ENCODE assay signal across 8 cellular contexts in genomic region chr1:10530281-10530740, GRCh38. TPM values are rescaled to one million over a fixed set of nuclear protein-coding genes. Genes with fewer than 3 reads are reported as not detected.
DNase-seq lines count a peak whose midpoint lies in the region; ATAC-seq, FAIRE-seq and TF ChIP-seq lines count a peak whose summit lies in the region.

No MANE protein-coding gene starts in this region.

- peak overlapping the region; percentile 32 for H3K4me3 ChIP-seq in lower lobe of right lung

- no peaks in the 10 kb centered on the region for H3K9me3 ChIP-seq in lower lobe of right lung

- ATAC-seq in lower lobe of right lung, result peak; percentile 94 to 95
- no peak for ATAC-seq in HG02623 (IDR thresholded peaks at IDR 0.05; ENCODE audit: unreplicated experiment)

- no peaks in the 10 kb centered on the region for H3K27me3 Mint-ChIP-seq in dendritic cell treated with granulocyte-macrophage colony-stimulating factor and Interleukin-4, amounts not matched to agents 40 ng/mL and 50 ng/mL, for 4 days

- peak; percentile 67 for DNase-seq in A172 (ENCODE audit: low spot score)
- peak; percentile 73 for DNase-seq in HTR-8/SVneo (ENCODE audit: insufficient read length, low spot score)
- peak; percentile 83 for DNase-seq in lower lobe of right lung
- DNase-seq in AG08395 (ENCODE audit: low spot score), result no peak
- DNase-seq in globus pallidus (ENCODE audit: low spot score), result no peak
- no peak for DNase-seq in activated CD4-positive, alpha-beta T cell treated with anti-CD3 and anti-CD28 coated beads for 48 hours

- peak overlapping the region; percentile 73 for H3K27ac Mint-ChIP-seq in dendritic cell treated with granulocyte-macrophage colony-stimulating factor and Interleukin-4, amounts not matched to agents 40 ng/mL and 50 ng/mL, for 4 days

- no peaks in the 10 kb centered on the region for H3K9me3 Mint-ChIP-seq in dendritic cell treated with granulocyte-macrophage colony-stimulating factor and Interleukin-4, amounts not matched to agents 40 ng/mL and 50 ng/mL, for 4 days

- H3K4me1 ChIP-seq in lower lobe of right lung, result peaks cover 36% of the 10 kb centered on the region

- FAIRE-seq in HTR-8/SVneo (lab: Jason Lieb, UNC), result peak; percentile 49

- no peaks in the 10 kb centered on the region for H3K36me3 ChIP-seq in lower lobe of right lung

- peaks cover 4% of the 10 kb centered on the region for H3K36me3 Mint-ChIP-seq in dendritic cell treated with granulocyte-macrophage colony-stimulating factor and Interleukin-4, amounts not matched to agents 40 ng/mL and 50 ng/mL, for 4 days (ENCODE audit: low read depth)

- H3K4me1 Mint-ChIP-seq in dendritic cell treated with granulocyte-macrophage colony-stimulating factor and Interleukin-4, amounts not matched to agents 40 ng/mL and 50 ng/mL, for 4 days (ENCODE audit: low read depth), result peaks cover 35% of the 10 kb centered on the region

- H3K27me3 ChIP-seq in lower lobe of right lung (ENCODE audit: low read depth), result no peaks in the 10 kb centered on the region

- TF ChIP-seq CTCF in lower lobe of right lung (IDR thresholded peaks at IDR 0.05), result peak; percentile 88

- intact Hi-C loops in dendritic cell treated with granulocyte-macrophage colony-stimulating factor and Interleukin-4, amounts not matched to agents 40 ng/mL and 50 ng/mL, for 4 days (cut with micrococcal nuclease), result no loop called here
- intact Hi-C loops in lower lobe of right lung (cut with DNase I), result no loop called here

- peak overlapping the region; percentile 67 for H3K4me3 Mint-ChIP-seq in dendritic cell treated with granulocyte-macrophage colony-stimulating factor and Interleukin-4, amounts not matched to agents 40 ng/mL and 50 ng/mL, for 4 days

- peak overlapping the region; percentile 53 for H3K27ac ChIP-seq in lower lobe of right lung

RNA-seq across cellular contexts. Expression of gene PEX14, which starts 55.6 kb away (rescaled TPM):
- 5.9 and 14.3 TPM in 2 replicates for total RNA-seq in A172 (2014; rRNA removed; shearing (Covaris generic))
- 27.9 TPM for total RNA-seq in lower lobe of right lung

RNA-seq across cellular contexts. Expression of gene DFFA, which starts 58.0 kb away (rescaled TPM):
- 29.9 and 31.3 TPM in 2 replicates for total RNA-seq in A172 (2014; rRNA removed; shearing (Covaris generic))
- 37.0 TPM for total RNA-seq in lower lobe of right lung

Comparison
In these comparisons a context has a peak if more than half of its experiments do, and no peak if none do; other contexts are left out.
1. DNase-seq: peak in A172 (single experiment), HTR-8/SVneo (single experiment) and lower lobe of right lung (single experiment); none in AG08395 (single experiment), globus pallidus (single experiment) and activated CD4-positive, alpha-beta T cell treated with anti-CD3 and anti-CD28 coated beads for 48 hours (single experiment).